ENCODE assay signal across 23 cellular contexts in genomic region chr11:129720994-129721393, GRCh38.
A peak's percentile ranks its signal among the peaks of the same experiment; 100 is the strongest.
DNase-seq lines count a peak whose midpoint lies in the region; ATAC-seq and TF ChIP-seq lines count a peak whose summit lies in the region.
"Had no signal": no experiment of that assay in that cellular context is flagged by ENCODE, and none has a peak within 500 bp of the region (broad histone marks: within the 10 kb centered on the region; RNA-seq: fewer than 3 reads in every experiment).

No MANE protein-coding gene starts in this region.

- ATAC-seq in heart right ventricle, result no peak
- no peak for ATAC-seq in HG02588 (IDR thresholded peaks at IDR 0.05; ENCODE audit: unreplicated experiment)
- ATAC-seq in GM21528 (IDR thresholded peaks at IDR 0.05; ENCODE audit: low FRiP score, unreplicated experiment), result no peak
- ATAC-seq: A549, GM23338 had no signal

- no peaks in the 10 kb centered on the region for H3K9me3 Mint-ChIP-seq in endodermal cell
- H3K9me3 Mint-ChIP-seq: CD4-positive, alpha-beta T cell; CD8-positive, alpha-beta memory T cell; GM23338 had no signal

- peak; percentile 89 for DNase-seq in NCI-H2107 treated with DMSO at 0.1 percent for 48 hours (lab: John Stamatoyannopoulos, UW; ENCODE audit: unreplicated experiment)
- DNase-seq in NCI-H2107 (lab: John Stamatoyannopoulos, UW), result no peak
- DNase-seq in cardiac septum (ENCODE audit: low spot score), result peak; percentile 33
- no peak for DNase-seq in heart right ventricle
- DNase-seq in endodermal cell, result peak; percentile 19
- peak; percentile 64 for DNase-seq in posterior vena cava (ENCODE audit: low spot score)
- DNase-seq: 8988T; ACHN; AML-193; BE2C; CD4-positive, alpha-beta T cell; CD8-positive, alpha-beta memory T cell; DMS 273 treated with DMSO at 0.1 percent for 48 hours; DMS79; EL; GF-D8 had no signal

- 82 to 87% methylated on average over 11 of the region's 11 CpGs for WGBS in heart right ventricle, 2 donors
- WGBS in endodermal cell (ENCODE audit: insufficient coverage in 1 of 2, insufficient read length in 1 of 2), 2 experiments, result 90 to 96% methylated on average over 7 to 11 of the region's 11 CpGs

- no peaks in the 10 kb centered on the region for H3K9me3 ChIP-seq in heart right ventricle
- H3K9me3 ChIP-seq in endodermal cell (ENCODE audit: control insufficient read depth, low read length), result no peaks in the 10 kb centered on the region
- H3K9me3 ChIP-seq: A549; BE2C; BLaER1 treated with 17β-estradiol and CSF1 and Interleukin-3, amounts not matched to agents 10 nM and 100 nM; HAP-1 had no signal

- no peak overlapping the region for H3K27ac Mint-ChIP-seq in endodermal cell
- H3K27ac Mint-ChIP-seq: CD14-positive monocyte; CD4-positive, alpha-beta T cell; GM23338 had no signal

- H3K4me1 ChIP-seq in heart right ventricle, result no peaks in the 10 kb centered on the region
- no peaks in the 10 kb centered on the region for H3K4me1 ChIP-seq in endodermal cell (ENCODE audit: control insufficient read depth, insufficient read depth, low read length)
- H3K4me1 ChIP-seq: A549; BE2C; BLaER1 treated with 17β-estradiol and CSF1 and Interleukin-3, amounts not matched to agents 10 nM and 100 nM; HAP-1 had no signal

- H3K36me3 ChIP-seq in heart right ventricle (no peaks in the 10 kb centered on the region), endodermal cell (ENCODE audit: control insufficient read depth, insufficient read depth, low read length) (no peaks in the 10 kb centered on the region)
- H3K36me3 ChIP-seq: BE2C; BLaER1 treated with 17β-estradiol and CSF1 and Interleukin-3, amounts not matched to agents 10 nM and 100 nM; HAP-1 had no signal

- no peaks in the 10 kb centered on the region for H3K36me3 Mint-ChIP-seq in endodermal cell (ENCODE audit: low read depth)
- H3K36me3 Mint-ChIP-seq: CD14-positive monocyte; CD8-positive, alpha-beta memory T cell had no signal

- H3K27me3 ChIP-seq in heart right ventricle, result peaks cover 0 to 7% (median 3%) of the 10 kb centered on the region in 7 donors
- peaks cover 6% of the 10 kb centered on the region for H3K27me3 ChIP-seq in endodermal cell (ENCODE audit: control insufficient read depth, insufficient read depth, low read length, poor library complexity, severe bottlenecking)
- H3K27me3 ChIP-seq: BE2C; BLaER1 treated with 17β-estradiol and CSF1 and Interleukin-3, amounts not matched to agents 10 nM and 100 nM had no signal

- intact Hi-C loops in cardiac septum (cut with DNase I) (no loop called here), heart right ventricle (cut with DNase I) (no loop called here), posterior vena cava (cut with DNase I) (no loop called here)

- no peak overlapping the region for H3K27ac ChIP-seq in heart right ventricle
- H3K27ac ChIP-seq in endodermal cell (ENCODE audit: low read depth, low read length), result no peak overlapping the region
- H3K27ac ChIP-seq: A549; BLaER1 treated with 17β-estradiol and CSF1 and Interleukin-3, amounts not matched to agents 10 nM and 100 nM had no signal

- H3K9ac ChIP-seq in endodermal cell (ENCODE audit: extremely low read depth, low read length, poor library complexity, severe bottlenecking), result no peak overlapping the region
- H3K9ac ChIP-seq: BLaER1 treated with 17β-estradiol and CSF1 and Interleukin-3, amounts not matched to agents 10 nM and 100 nM had no signal

- H3K4me3 ChIP-seq in heart right ventricle (no peak overlapping the region), endodermal cell (ENCODE audit: low read length) (no peak overlapping the region)
- H3K4me3 ChIP-seq: A549; BLaER1 treated with 17β-estradiol and CSF1 and Interleukin-3, amounts not matched to agents 10 nM and 100 nM; GM23338; HAP-1 had no signal

- TF ChIP-seq CTCF in heart right ventricle (IDR thresholded peaks at IDR 0.05) (no peak), endodermal cell (conservative IDR thresholded peaks at IDR 0.05) (no peak)

- H3K4me3 Mint-ChIP-seq in endodermal cell, result no peak overlapping the region
- H3K4me3 Mint-ChIP-seq: CD14-positive monocyte; CD4-positive, alpha-beta T cell; CD8-positive, alpha-beta memory T cell; GM23338 had no signal

- H3K27me3 Mint-ChIP-seq in endodermal cell (ENCODE audit: insufficient read depth), result peaks cover 6% of the 10 kb centered on the region
- H3K27me3 Mint-ChIP-seq: CD4-positive, alpha-beta T cell had no signal

- H3K4me1 Mint-ChIP-seq in endodermal cell, result no peaks in the 10 kb centered on the region
- H3K4me1 Mint-ChIP-seq: CD14-positive monocyte had no signal

Comparison
In these comparisons a context has a peak if more than half of its experiments do, and no peak if none do; other contexts are left out.
1. DNase-seq: peak in NCI-H2107 treated with DMSO at 0.1 percent for 48 hours (single experiment), cardiac septum (single experiment), endodermal cell (single experiment) and posterior vena cava (single experiment); none in NCI-H2107 (single experiment) and heart right ventricle (0 of 2).